ENCODE assay signal across 10 cellular contexts in genomic region chr16:17343028-17343427, GRCh38.
A peak's percentile ranks its signal among the peaks of the same experiment; 100 is the strongest.
DNase-seq lines count a peak whose midpoint lies in the region; ATAC-seq lines count a peak whose summit lies in the region.
"Had no signal": no experiment of that assay in that cellular context is flagged by ENCODE, and none has a peak within 500 bp of the region (broad histone marks: within the 10 kb centered on the region; RNA-seq: fewer than 3 reads in every experiment).

No MANE protein-coding gene starts in this region.

- peaks cover 74 to 80% (median 76%) of the 10 kb centered on the region in 3 donors for H3K4me1 Mint-ChIP-seq in T-cell

- no peaks in the 10 kb centered on the region for H3K9me3 Mint-ChIP-seq in T-cell

- H3K4me3 Mint-ChIP-seq in T-cell = peak overlapping the region; percentile 46 to 65 (median 60)

- H3K4me3 ChIP-seq in MG63 = no peak overlapping the region
- H3K4me3 ChIP-seq: K562 had no signal

- ATAC-seq in T-cell (replicated peaks in 1 of 4) (peak; percentile 38 to 91 (median 54)), GM21786 (IDR thresholded peaks at IDR 0.05; ENCODE audit: unreplicated experiment) (no peak), GM18870 (IDR thresholded peaks at IDR 0.05; ENCODE audit: unreplicated experiment) (no peak), HG03039 (IDR thresholded peaks at IDR 0.05; ENCODE audit: unreplicated experiment) (no peak)
- ATAC-seq: K562 had no signal

- peaks cover 9% of the 10 kb centered on the region for H3K36me3 Mint-ChIP-seq in T-cell

- peak in 4 of 6 experiments; percentile 12 to 59 (median 44) for DNase-seq in stimulated activated naive CD4-positive, alpha-beta T cell (lab: John Stamatoyannopoulos, UW)
- no peak for DNase-seq in stimulated activated naive CD4-positive, alpha-beta T cell treated with Interleukin-2 at 50 U/mL for 16 hours (lab: John Stamatoyannopoulos, UW)
- DNase-seq in T-cell (peak in 33 of 34 experiments; percentile 14 to 83 (median 55)), MG63 (no peak)
- peak; percentile 19 for DNase-seq in effector CD4-positive, alpha-beta T cell
- DNase-seq: islet precursor cell had no signal

- CTCF ChIA-PET in T-cell (lab: Charles Lee) = interaction anchor here in 1 of 2 donors (0.6 kb wide), 1 partner anchor 1416 kb away, joined by 3 read pairs; no protein-coding TSS in a partner anchor

- no peaks in the 10 kb centered on the region for H3K36me3 ChIP-seq in MG63

- no peaks in the 10 kb centered on the region for H3K27me3 ChIP-seq in MG63

- H3K27ac Mint-ChIP-seq in T-cell = peak overlapping the region; percentile 86 to 87

- no peaks in the 10 kb centered on the region for H3K27me3 Mint-ChIP-seq in T-cell

- H3K9me3 ChIP-seq in MG63 = no peaks in the 10 kb centered on the region

- POLR2A ChIA-PET in T-cell (lab: Charles Lee) = interaction anchor here in 1 of 2 donors (0.6 to 1.5 kb wide), 3 partner anchors 27 to 1424 kb away, joined by 3 to 11 read pairs (median 4); no protein-coding TSS in a partner anchor

Comparison
In these comparisons a context has a peak if more than half of its experiments do, and no peak if none do; other contexts are left out.
1. DNase-seq: peak in stimulated activated naive CD4-positive, alpha-beta T cell (4 of 6), T-cell (33 of 34) and effector CD4-positive, alpha-beta T cell (single experiment); none in stimulated activated naive CD4-positive, alpha-beta T cell treated with Interleukin-2 at 50 U/mL for 16 hours (single experiment) and MG63 (single experiment).
2. ATAC-seq: peak in T-cell (4 of 4); none in GM21786 (single experiment), GM18870 (single experiment) and HG03039 (single experiment).